In genomic region chrX:1009771-1010170, GRCh38 we compare ENCODE assay signal across 18 cellular contexts.
DNase-seq lines count a peak whose midpoint lies in the region; ATAC-seq and TF ChIP-seq lines count a peak whose summit lies in the region.
"Had no signal": no experiment of that assay in that cellular context is flagged by ENCODE, and none has a peak within 500 bp of the region (broad histone marks: within the 10 kb centered on the region; RNA-seq: fewer than 3 reads in every experiment).

No MANE protein-coding gene starts in this region.

- no peak overlapping the region for H3K23ac ChIP-seq in neuronal stem cell (ENCODE audit: low read depth, low read length, poor library complexity)

- H3K27me3 Mint-ChIP-seq in GM23338 (ENCODE audit: insufficient read depth, low read depth, poor library complexity), result peaks cover 10% of the 10 kb centered on the region
- peaks cover 4% of the 10 kb centered on the region; the same call in 1 of the 2 replicates for H3K27me3 Mint-ChIP-seq in WTC11 (ENCODE audit: low read depth)
- peaks cover 1% of the 10 kb centered on the region for H3K27me3 Mint-ChIP-seq in activated CD8-positive, alpha-beta T cell treated with anti-CD3 and anti-CD28 coated beads for 36 hours
- H3K27me3 Mint-ChIP-seq: B cell had no signal

- peak overlapping the region; percentile 47; the same call in 1 of the 2 replicates for H2AFZ ChIP-seq in GM23338
- no peak overlapping the region for H2AFZ ChIP-seq in neuronal stem cell (ENCODE audit: low read length)
- H2AFZ ChIP-seq: GM23248 had no signal

- no peak overlapping the region for H2BK15ac ChIP-seq in neuronal stem cell (ENCODE audit: low read length)

- no peak for TF ChIP-seq CTCF in GM23338 (conservative IDR thresholded peaks at IDR 0.05; ENCODE audit: low read depth in 2 of 2)
- TF ChIP-seq CTCF in WTC11 (IDR thresholded peaks at IDR 0.05), result no peak
- no peak for TF ChIP-seq CTCF in suprapubic skin (IDR thresholded peaks at IDR 0.05)
- TF ChIP-seq CTCF in activated CD8-positive, alpha-beta T cell treated with anti-CD3 and anti-CD28 coated beads for 36 hours (IDR thresholded peaks at IDR 0.05), result no peak

- H3K4me1 Mint-ChIP-seq in GM23338 (no peaks in the 10 kb centered on the region), WTC11 (no peaks in the 10 kb centered on the region)
- no peaks in the 10 kb centered on the region for H3K4me1 Mint-ChIP-seq in activated CD8-positive, alpha-beta T cell treated with anti-CD3 and anti-CD28 coated beads for 36 hours (ENCODE audit: low read depth)
- H3K4me1 Mint-ChIP-seq: CD14-positive monocyte, H9, IgD-negative memory B cell had no signal

- H3K9me3 Mint-ChIP-seq in GM23338 (peaks cover 88% of the 10 kb centered on the region), WTC11 (no peaks in the 10 kb centered on the region)
- no peaks in the 10 kb centered on the region for H3K9me3 Mint-ChIP-seq in activated CD8-positive, alpha-beta T cell treated with anti-CD3 and anti-CD28 coated beads for 36 hours
- H3K9me3 Mint-ChIP-seq: CD8-positive, alpha-beta T cell had no signal

- H2BK5ac ChIP-seq in neuronal stem cell (ENCODE audit: low read length), result no peak overlapping the region

- no peak overlapping the region for H3K27ac Mint-ChIP-seq in GM23338
- H3K27ac Mint-ChIP-seq in WTC11, result 0 out of 2 replicates have a peak overlapping the region, but pooled peaks have one; percentile 5
- H3K27ac Mint-ChIP-seq in activated CD8-positive, alpha-beta T cell treated with anti-CD3 and anti-CD28 coated beads for 36 hours, result no peak overlapping the region
- H3K27ac Mint-ChIP-seq: B cell; CD14-positive monocyte; CD8-positive, alpha-beta T cell; H9; IgD-negative memory B cell had no signal

- no peak overlapping the region for H3K14ac ChIP-seq in neuronal stem cell (ENCODE audit: low read length)

- TF ChIP-seq EP300 in suprapubic skin (IDR thresholded peaks at IDR 0.05), result no peak

- TF ChIP-seq POLR2A in suprapubic skin (IDR thresholded peaks at IDR 0.05) (no peak), erythroblast (IDR thresholded peaks at IDR 0.05; ENCODE audit: low read length) (no peak)

- H3K36me3 ChIP-seq in GM23338 (ENCODE audit: insufficient read depth) (no peaks in the 10 kb centered on the region), neuronal stem cell (replicated peaks in 1 of 2; ENCODE audit: control insufficient read depth in 2 of 2, insufficient read depth in 2 of 2, low read length in 2 of 2) (no peaks in the 10 kb centered on the region), suprapubic skin (no peaks in the 10 kb centered on the region)

- POLR2A ChIA-PET in WTC11 (lab: Charles Lee), result no interaction called here
- POLR2A ChIA-PET in activated CD8-positive, alpha-beta T cell treated with anti-CD3 and anti-CD28 coated beads for 36 hours (lab: Charles Lee), result no interaction called here

- DNase-seq in GM23338 (ENCODE audit: low spot score) (no peak), WTC11 (ENCODE audit: low spot score) (no peak), neuronal stem cell (ENCODE audit: low spot score) (no peak), suprapubic skin (ENCODE audit: low spot score in 2 of 2) (peak; percentile 11 to 78), erythroblast (lab: John Stamatoyannopoulos, UW) (no peak), GM19240 (ENCODE audit: insufficient read length, low spot score) (no peak)
- DNase-seq in activated CD8-positive, alpha-beta T cell treated with anti-CD3 and anti-CD28 coated beads for 36 hours, result no peak
- DNase-seq: CD8-positive, alpha-beta T cell; COR-L47; DMS153; DMS79 treated with DMSO at 0.1 percent for 48 hours; GDM1; GM23248; H9 had no signal

- intact Hi-C loops in activated CD8-positive, alpha-beta T cell treated with anti-CD3 and anti-CD28 coated beads for 36 hours (cut with micrococcal nuclease), result no loop called here

- no peak overlapping the region for H2BK12ac ChIP-seq in neuronal stem cell (ENCODE audit: low read length)

- H4K91ac ChIP-seq in neuronal stem cell (ENCODE audit: low read depth, low read length, poor library complexity), result no peak overlapping the region

- H3F3A ChIP-seq in GM23338 (replicated peaks; ENCODE audit: low read depth), result no peaks in the 10 kb centered on the region

- no peak overlapping the region for H3K9ac ChIP-seq in neuronal stem cell (ENCODE audit: low read depth, low read length, poor library complexity)
- H3K9ac ChIP-seq: GM23248 had no signal

- no peaks in the 10 kb centered on the region for H3K9me2 ChIP-seq in GM23338 (ENCODE audit: insufficient read depth)

- no peaks in the 10 kb centered on the region for H4K20me1 ChIP-seq in GM23338 (replicated peaks; ENCODE audit: insufficient read depth)

- H3K36me3 Mint-ChIP-seq in GM23338 (ENCODE audit: low read depth), result peaks cover 33% of the 10 kb centered on the region
- H3K36me3 Mint-ChIP-seq in WTC11, result no peaks in the 10 kb centered on the region
- no peaks in the 10 kb centered on the region for H3K36me3 Mint-ChIP-seq in activated CD8-positive, alpha-beta T cell treated with anti-CD3 and anti-CD28 coated beads for 36 hours (ENCODE audit: low read depth)
- H3K36me3 Mint-ChIP-seq: CD14-positive monocyte; CD8-positive, alpha-beta T cell; IgD-negative memory B cell had no signal

- WGBS in neuronal stem cell (ENCODE audit: extremely low coverage in 2 of 2, insufficient read length in 2 of 2, insufficient replicate concordance in 1 of 2), 2 donors, result no CpG with 5 or more reads among the region's 15 CpGs
- 83% methylated on average over 15 of the region's 15 CpGs for WGBS in suprapubic skin

- no peak overlapping the region for H2BK120ac ChIP-seq in neuronal stem cell (ENCODE audit: low read depth, low read length)

- H3K79me1 ChIP-seq in neuronal stem cell (ENCODE audit: low read depth, low read length), result no peaks in the 10 kb centered on the region

- H3K4me3 Mint-ChIP-seq in GM23338 (no peak overlapping the region), WTC11 (no peak overlapping the region)
- H3K4me3 Mint-ChIP-seq in activated CD8-positive, alpha-beta T cell treated with anti-CD3 and anti-CD28 coated beads for 36 hours, result no peak overlapping the region
- H3K4me3 Mint-ChIP-seq: B cell; CD14-positive monocyte; CD8-positive, alpha-beta T cell; H9; IgD-negative memory B cell had no signal

- H3K27ac ChIP-seq in GM23338 (ENCODE audit: low read depth) (no peak overlapping the region), neuronal stem cell (replicated peaks; ENCODE audit: low read length) (no peak overlapping the region), suprapubic skin (no peak overlapping the region)
- H3K27ac ChIP-seq: GM23248 had no signal

- CTCF ChIA-PET in WTC11 (lab: Charles Lee), result no interaction called here
- CTCF ChIA-PET in activated CD8-positive, alpha-beta T cell treated with anti-CD3 and anti-CD28 coated beads for 36 hours (lab: Charles Lee), result no interaction called here

- H3K9me3 ChIP-seq in neuronal stem cell (replicated peaks in 1 of 2; ENCODE audit: control insufficient read depth in 2 of 2, insufficient read depth in 1 of 2, low read depth in 1 of 2, low read length in 2 of 2) (no peaks in the 10 kb centered on the region), suprapubic skin (no peaks in the 10 kb centered on the region)

- H3K4ac ChIP-seq in neuronal stem cell (ENCODE audit: low read length), result no peak overlapping the region

- H3K79me2 ChIP-seq in GM23338 (replicated peaks; ENCODE audit: insufficient read depth), result no peaks in the 10 kb centered on the region

- H3K4me2 ChIP-seq in GM23338, result no peak overlapping the region
- H3K4me2 ChIP-seq in neuronal stem cell (ENCODE audit: insufficient read depth, low read length, poor library complexity, severe bottlenecking), result no peak overlapping the region

- no peak for ATAC-seq in GM23338
- no peak for ATAC-seq in WTC11
- no peak for ATAC-seq in activated CD8-positive, alpha-beta T cell treated with anti-CD3 and anti-CD28 coated beads for 36 hours
- no peak for ATAC-seq in GM19455 (IDR thresholded peaks at IDR 0.05; ENCODE audit: unreplicated experiment)
- ATAC-seq: CD8-positive, alpha-beta T cell had no signal

- H3K4me1 ChIP-seq in GM23338 (ENCODE audit: insufficient read depth), result no peaks in the 10 kb centered on the region
- no peaks in the 10 kb centered on the region for H3K4me1 ChIP-seq in neuronal stem cell (ENCODE audit: control insufficient read depth in 2 of 2, insufficient read depth in 1 of 2, low read depth in 1 of 2, low read length in 2 of 2)
- no peaks in the 10 kb centered on the region for H3K4me1 ChIP-seq in suprapubic skin

- peak overlapping the region; percentile 71 for H3K18ac ChIP-seq in neuronal stem cell (ENCODE audit: low read length)

- no peak overlapping the region for H2AK5ac ChIP-seq in neuronal stem cell (ENCODE audit: low read depth, low read length)

- H3K4me3 ChIP-seq in GM23338 (no peak overlapping the region), neuronal stem cell (ENCODE audit: low read length in 2 of 2) (no peak overlapping the region), suprapubic skin (no peak overlapping the region)
- H3K4me3 ChIP-seq: GM23248 had no signal

- no peak overlapping the region for H4K8ac ChIP-seq in neuronal stem cell (ENCODE audit: low read depth, low read length)

- H3K27me3 ChIP-seq in GM23338 (ENCODE audit: insufficient read depth), result no peaks in the 10 kb centered on the region
- no peaks in the 10 kb centered on the region for H3K27me3 ChIP-seq in neuronal stem cell (ENCODE audit: control insufficient read depth in 3 of 3, insufficient read depth in 3 of 3, low read depth in 1 of 3, low read length in 3 of 3)
- no peaks in the 10 kb centered on the region for H3K27me3 ChIP-seq in suprapubic skin

TF ChIP-seq in GM23338, 12 proteins besides CTCF, POLR2A, EP300 and RAD21:
- TF ChIP-seq STAT1 (IDR thresholded peaks at IDR 0.05; ENCODE audit: unreplicated experiment), result no peak
- no peak for TF ChIP-seq EZH2phosphoT487 (IDR thresholded peaks at IDR 0.05; ENCODE audit: unreplicated experiment)

TF ChIP-seq in WTC11, 78 proteins besides CTCF, POLR2A, EP300 and RAD21 (continues in another document):
- TF ChIP-seq ESRRA (CRISPR knock-in tag; IDR thresholded peaks at IDR 0.05; ENCODE audit: borderline replicate concordance), result no peak
- TF ChIP-seq NFATC4 (CRISPR knock-in tag; IDR thresholded peaks at IDR 0.05), result no peak
- TF ChIP-seq RORB (CRISPR knock-in tag; IDR thresholded peaks at IDR 0.05), result no peak
- TF ChIP-seq OVOL2 (CRISPR knock-in tag; IDR thresholded peaks at IDR 0.05; ENCODE audit: borderline replicate concordance), result no peak
- TF ChIP-seq HMGXB4 (CRISPR knock-in tag; IDR thresholded peaks at IDR 0.05), result no peak
- TF ChIP-seq JUN (CRISPR knock-in tag; IDR thresholded peaks at IDR 0.05), result no peak

Comparison
In these comparisons a context has a peak if more than half of its experiments do, and no peak if none do; other contexts are left out.
1. DNase-seq: peak in suprapubic skin (2 of 2); none in GM23338 (single experiment), WTC11 (single experiment), neuronal stem cell (single experiment), erythroblast (0 of 2), GM19240 (single experiment) and activated CD8-positive, alpha-beta T cell treated with anti-CD3 and anti-CD28 coated beads for 36 hours (single experiment).